Comparison of ENCODE assay signal across 9 cellular contexts in the genomic region with DNA sequence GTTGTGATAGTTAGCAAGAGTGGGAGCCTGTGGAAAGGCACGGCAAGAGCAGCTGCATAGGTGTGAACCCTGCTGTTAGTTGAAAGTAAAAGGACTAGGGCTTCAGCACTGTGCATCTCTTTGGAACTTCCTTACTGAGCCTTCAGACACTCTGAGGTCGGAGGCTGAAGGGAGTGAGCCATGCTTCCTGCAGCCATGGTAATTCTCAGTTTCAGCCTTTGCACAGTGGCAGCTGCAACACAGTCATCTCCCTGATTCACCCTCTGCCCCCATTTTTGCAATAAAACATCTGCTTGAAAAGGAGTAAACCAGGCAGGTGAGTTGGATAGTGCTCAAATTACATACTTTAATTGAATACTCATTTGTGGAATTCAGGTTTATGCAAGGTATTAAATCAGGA. TPM values are rescaled to one million over a fixed set of nuclear protein-coding genes. Genes with fewer than 3 reads are reported as not detected.
DNase-seq lines count a peak whose midpoint lies in the region; ATAC-seq and TF ChIP-seq lines count a peak whose summit lies in the region.
"Had no signal": no experiment of that assay in that cellular context is flagged by ENCODE, and none has a peak within 500 bp of the region (broad histone marks: within the 10 kb centered on the region; RNA-seq: fewer than 3 reads in every experiment).

No MANE protein-coding gene starts in this region.

- H4K20me1 ChIP-seq in OCI-LY7 (ENCODE audit: insufficient read depth, low read length) = no peaks in the 10 kb centered on the region
- no peaks in the 10 kb centered on the region for H4K20me1 ChIP-seq in osteoblast (ENCODE audit: insufficient read depth, low read length)

- DNase-seq in ELR (ENCODE audit: low read depth) = peak; percentile 51
- DNase-seq in OCI-LY7 (ENCODE audit: low spot score) = peak; percentile 39
- DNase-seq in stimulated activated naive CD4-positive, alpha-beta T cell (lab: John Stamatoyannopoulos, UW) = no peak
- DNase-seq in osteoblast (ENCODE audit: insufficient read length, low spot score, missing footprints) = no peak
- no peak for DNase-seq in activated CD8-positive, alpha-beta memory T cell treated with anti-CD3 and anti-CD28 coated beads for 24 hours
- no peak for DNase-seq in NCI-H345 treated with DMSO at 0.1 percent for 48 hours (lab: John Stamatoyannopoulos, UW; ENCODE audit: unreplicated experiment)
- DNase-seq: NCI-H446 had no signal

- ATAC-seq in GM19328 (IDR thresholded peaks at IDR 0.05; ENCODE audit: unreplicated experiment) (peak; percentile 87), HG03045 (IDR thresholded peaks at IDR 0.05; ENCODE audit: unreplicated experiment) (peak; percentile 86)

- H3K36me3 ChIP-seq in OCI-LY7 (ENCODE audit: insufficient read depth, low read length) (no peaks in the 10 kb centered on the region; the same call in 1 of the 2 replicates), osteoblast (ENCODE audit: insufficient read depth, low read length) (no peaks in the 10 kb centered on the region)

- no peaks in the 10 kb centered on the region for H3K9me2 ChIP-seq in OCI-LY7 (ENCODE audit: insufficient read depth, low read length)

- POLR2A ChIA-PET in OCI-LY7 (lab: Charles Lee) = interaction anchor here (0.6 to 1.1 kb wide), 2 partner anchors 11 to 59 kb away, joined by 3 to 4 read pairs; no protein-coding TSS in a partner anchor

- H3K27ac ChIP-seq in OCI-LY7 (ENCODE audit: low read depth, low read length, poor library complexity, severe bottlenecking) = no peak overlapping the region
- H3K27ac ChIP-seq in osteoblast (ENCODE audit: low read depth, low read length) = no peak overlapping the region

- H2AFZ ChIP-seq in OCI-LY7 (ENCODE audit: low read length) (no peak overlapping the region), osteoblast (ENCODE audit: low read length) (no peak overlapping the region)

- H3K9me3 ChIP-seq in OCI-LY7 (ENCODE audit: low read length) (no peaks in the 10 kb centered on the region), osteoblast (ENCODE audit: low read depth, low read length) (no peaks in the 10 kb centered on the region)

- H3K27me3 ChIP-seq in osteoblast (ENCODE audit: insufficient read depth, low read length) = no peaks in the 10 kb centered on the region

- no peak for TF ChIP-seq CTCF in OCI-LY7 (conservative IDR thresholded peaks at IDR 0.05; ENCODE audit: low read length)
- no peak for TF ChIP-seq CTCF in osteoblast (IDR thresholded peaks at IDR 0.05; ENCODE audit: extremely low read depth, low read depth, low read length)

- H3K79me2 ChIP-seq in OCI-LY7 (ENCODE audit: insufficient read depth, low read depth, low read length) (no peaks in the 10 kb centered on the region), osteoblast (ENCODE audit: insufficient read depth, low read length) (no peaks in the 10 kb centered on the region)

- CTCF ChIA-PET in OCI-LY7 (lab: Charles Lee; ENCODE audit: unreplicated experiment) = no interaction called here

- BruUV-seq in OCI-LY7 (replicated peaks; lab: Mats Ljungman, UMichigan) = no TSS peak

- peak overlapping the region; percentile 11; the same call in 1 of the 2 replicates for H3K4me2 ChIP-seq in OCI-LY7 (ENCODE audit: low read length)
- no peak overlapping the region for H3K4me2 ChIP-seq in osteoblast (ENCODE audit: insufficient read depth, low read length)

- intact Hi-C loops in OCI-LY7 (cut with micrococcal nuclease; ENCODE audit: unreplicated experiment) = no loop called here

- peaks cover 25% of the 10 kb centered on the region for H3K4me1 ChIP-seq in OCI-LY7 (ENCODE audit: insufficient read depth, low read length, poor library complexity, severe bottlenecking)
- H3K4me1 ChIP-seq in osteoblast (ENCODE audit: insufficient read depth, low read length) = peaks cover 3% of the 10 kb centered on the region

- H3K4me3 ChIP-seq in OCI-LY7 (ENCODE audit: low read depth, low read length, poor library complexity, severe bottlenecking) (no peak overlapping the region), osteoblast (ENCODE audit: insufficient read depth, low read length) (no peak overlapping the region)

RNA-seq across cellular contexts. Expression of gene TLE4, which starts 6.5 kb away (rescaled TPM):
- total RNA-seq in OCI-LY7 (2014; rRNA removed; shearing (Covaris generic)) = 32.8 and 36.7 TPM in 2 replicates
- total RNA-seq in OCI-LY7 (2022) (41.7 and 47.4 TPM in 2 replicates), osteoblast (49.2 and 62.2 TPM in 2 replicates)

Comparison
In these comparisons a context has a peak if more than half of its experiments do, and no peak if none do; other contexts are left out.
1. DNase-seq: peak in ELR (single experiment) and OCI-LY7 (single experiment); none in stimulated activated naive CD4-positive, alpha-beta T cell (0 of 6), osteoblast (single experiment), activated CD8-positive, alpha-beta memory T cell treated with anti-CD3 and anti-CD28 coated beads for 24 hours (single experiment) and NCI-H345 treated with DMSO at 0.1 percent for 48 hours (single experiment).